11 cellular contexts compared by ENCODE assay signal in the genomic region with DNA sequence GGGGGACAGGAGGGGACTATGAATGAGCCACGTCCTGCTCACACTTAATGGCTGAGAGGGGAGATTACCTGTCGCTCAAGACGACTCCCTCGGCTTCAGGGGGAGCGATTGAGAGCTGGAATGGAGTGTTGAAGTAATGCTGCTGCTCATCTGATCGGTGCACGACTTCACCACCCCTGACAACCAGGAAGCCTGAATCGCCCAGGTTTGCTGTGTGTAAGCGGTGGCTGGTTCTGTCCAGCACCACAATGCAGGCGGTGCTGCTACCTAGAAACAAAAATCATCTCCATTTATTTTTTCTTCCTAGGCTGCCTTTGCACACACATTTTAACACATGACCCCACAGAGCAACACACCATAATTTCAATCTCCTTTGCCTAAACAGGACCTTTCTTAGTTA. TPM values are rescaled to one million over a fixed set of nuclear protein-coding genes. Genes with fewer than 3 reads are reported as not detected.
DNase-seq lines count a peak whose midpoint lies in the region; ATAC-seq and TF ChIP-seq lines count a peak whose summit lies in the region.
"Had no signal": no experiment of that assay in that cellular context is flagged by ENCODE, and none has a peak within 500 bp of the region (broad histone marks: within the 10 kb centered on the region; RNA-seq: fewer than 3 reads in every experiment).

No MANE protein-coding gene starts in this region.

- H3K4me3 ChIP-seq in skin epidermis = no peak overlapping the region
- H3K4me3 ChIP-seq: ovary had no signal

- ATAC-seq in SK-N-SH treated with all-trans-retinoic acid at 6 μM for 48 hours = peak; percentile 47
- ATAC-seq in esophagus mucosa = peak; percentile 43
- no peak for ATAC-seq in GM21786 (IDR thresholded peaks at IDR 0.05; ENCODE audit: unreplicated experiment)
- ATAC-seq in HG02981 (IDR thresholded peaks at IDR 0.05; ENCODE audit: unreplicated experiment) = no peak
- ATAC-seq in left lobe of liver = no peak

- H3K27ac ChIP-seq in skin epidermis = peak overlapping the region in 20 of 21 experiments; percentile 8 to 79 (median 61)
- H3K27ac ChIP-seq: ovary had no signal

- DNase-seq in HT-29 (ENCODE audit: low spot score) (peak; percentile 48), left lobe of liver (ENCODE audit: low spot score) (no peak)
- DNase-seq: activated T-cell treated with anti-CD3 and anti-CD28 coated beads, Interleukin-2, amount 50 U/mL, for 1 hour; KBM-7; NCI-H2081 treated with DMSO at 0.1 percent for 48 hours; ovary had no signal

TF ChIP-seq in SK-N-SH treated with all-trans-retinoic acid at 6 μM for 48 hours, 23 proteins besides CTCF, POLR2A, EP300 and RAD21:
- TF ChIP-seq CSDC2 (CRISPR knock-in tag; IDR thresholded peaks at IDR 0.05) = no peak
- TF ChIP-seq ISL1 (CRISPR knock-in tag; IDR thresholded peaks at IDR 0.05) = no peak
- TF ChIP-seq, protein P1, sequence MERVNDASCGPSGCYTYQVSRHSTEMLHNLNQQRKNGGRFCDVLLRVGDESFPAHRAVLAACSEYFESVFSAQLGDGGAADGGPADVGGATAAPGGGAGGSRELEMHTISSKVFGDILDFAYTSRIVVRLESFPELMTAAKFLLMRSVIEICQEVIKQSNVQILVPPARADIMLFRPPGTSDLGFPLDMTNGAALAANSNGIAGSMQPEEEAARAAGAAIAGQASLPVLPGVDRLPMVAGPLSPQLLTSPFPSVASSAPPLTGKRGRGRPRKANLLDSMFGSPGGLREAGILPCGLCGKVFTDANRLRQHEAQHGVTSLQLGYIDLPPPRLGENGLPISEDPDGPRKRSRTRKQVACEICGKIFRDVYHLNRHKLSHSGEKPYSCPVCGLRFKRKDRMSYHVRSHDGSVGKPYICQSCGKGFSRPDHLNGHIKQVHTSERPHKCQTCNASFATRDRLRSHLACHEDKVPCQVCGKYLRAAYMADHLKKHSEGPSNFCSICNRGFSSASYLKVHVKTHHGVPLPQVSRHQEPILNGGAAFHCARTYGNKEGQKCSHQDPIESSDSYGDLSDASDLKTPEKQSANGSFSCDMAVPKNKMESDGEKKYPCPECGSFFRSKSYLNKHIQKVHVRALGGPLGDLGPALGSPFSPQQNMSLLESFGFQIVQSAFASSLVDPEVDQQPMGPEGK (CRISPR knock-in tag; IDR thresholded peaks at IDR 0.05; ENCODE audit: borderline replicate concordance) = no peak
- TF ChIP-seq PPARA (CRISPR knock-in tag; IDR thresholded peaks at IDR 0.05; ENCODE audit: borderline replicate concordance) = no peak
- TF ChIP-seq, protein P2, sequence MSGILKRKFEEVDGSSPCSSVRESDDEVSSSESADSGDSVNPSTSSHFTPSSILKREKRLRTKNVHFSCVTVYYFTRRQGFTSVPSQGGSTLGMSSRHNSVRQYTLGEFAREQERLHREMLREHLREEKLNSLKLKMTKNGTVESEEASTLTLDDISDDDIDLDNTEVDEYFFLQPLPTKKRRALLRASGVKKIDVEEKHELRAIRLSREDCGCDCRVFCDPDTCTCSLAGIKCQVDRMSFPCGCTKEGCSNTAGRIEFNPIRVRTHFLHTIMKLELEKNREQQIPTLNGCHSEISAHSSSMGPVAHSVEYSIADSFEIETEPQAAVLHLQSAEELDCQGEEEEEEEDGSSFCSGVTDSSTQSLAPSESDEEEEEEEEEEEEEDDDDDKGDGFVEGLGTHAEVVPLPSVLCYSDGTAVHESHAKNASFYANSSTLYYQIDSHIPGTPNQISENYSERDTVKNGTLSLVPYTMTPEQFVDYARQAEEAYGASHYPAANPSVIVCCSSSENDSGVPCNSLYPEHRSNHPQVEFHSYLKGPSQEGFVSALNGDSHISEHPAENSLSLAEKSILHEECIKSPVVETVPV (CRISPR knock-in tag; IDR thresholded peaks at IDR 0.05) = no peak
- TF ChIP-seq ZC3H10 (CRISPR knock-in tag; IDR thresholded peaks at IDR 0.05) = no peak
- no peak for TF ChIP-seq TOX (CRISPR knock-in tag; IDR thresholded peaks at IDR 0.05; ENCODE audit: borderline replicate concordance)

RNA-seq across cellular contexts. Expression of gene PPTC7, which starts 37.3 kb away (rescaled TPM):
- total RNA-seq in HT-29 (2014; rRNA removed; shearing (Covaris generic)) = 3.7 and 6.1 TPM in 2 replicates
- total RNA-seq in esophagus mucosa (14.4 TPM), left lobe of liver (12.7 TPM)

RNA-seq across cellular contexts. Expression of gene RAD9B, which starts 43.7 kb away (rescaled TPM):
- total RNA-seq in HT-29 (2014; rRNA removed; shearing (Covaris generic)) = 0.23 TPM in 1 of 2 replicates, not detected in the other
- total RNA-seq in esophagus mucosa (0.44 TPM), left lobe of liver (0.25 TPM)

RNA-seq across cellular contexts. Expression of gene VPS29, which starts 43.9 kb away (rescaled TPM):
- 41.7 and 43.5 TPM in 2 replicates for total RNA-seq in HT-29 (2014; rRNA removed; shearing (Covaris generic))
- 99.6 TPM for total RNA-seq in esophagus mucosa
- total RNA-seq in left lobe of liver = 42.3 TPM

Comparison
In these comparisons a context has a peak if more than half of its experiments do, and no peak if none do; other contexts are left out.
1. ATAC-seq: peak in SK-N-SH treated with all-trans-retinoic acid at 6 μM for 48 hours (single experiment) and esophagus mucosa (single experiment); none in GM21786 (single experiment), HG02981 (single experiment) and left lobe of liver (single experiment).